In the genomic region with DNA sequence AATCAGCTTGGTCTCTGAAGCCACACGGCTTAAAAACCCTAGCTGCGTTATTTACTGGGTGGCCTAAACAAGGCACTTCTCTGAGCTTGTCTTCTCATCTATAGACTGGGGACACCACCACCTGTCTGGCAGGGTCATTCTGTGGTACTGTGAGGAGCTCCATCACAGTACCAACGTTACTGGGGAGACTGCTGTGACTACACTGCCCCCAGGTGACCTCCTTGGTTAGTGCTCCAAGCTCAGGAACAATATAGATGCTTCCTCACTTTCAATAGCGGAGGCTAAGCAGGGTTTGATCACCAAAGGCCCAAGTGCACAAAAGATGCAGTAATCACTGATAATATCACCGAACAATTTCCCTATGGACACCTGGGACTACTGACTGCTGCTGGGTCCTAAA, we compare ENCODE assay signal across 8 cellular contexts. TPM values are rescaled to one million over a fixed set of nuclear protein-coding genes. Genes with fewer than 3 reads are reported as not detected.
DNase-seq lines count a peak whose midpoint lies in the region; ATAC-seq and TF ChIP-seq lines count a peak whose summit lies in the region.

No MANE protein-coding gene starts in this region.

- no peak overlapping the region for H3K4me3 Mint-ChIP-seq in memory B cell

- DNase-seq in stimulated activated CD4-positive, alpha-beta T cell treated with anti-CD3 and anti-CD28 coated beads, Interleukin-1b, Interleukin-23, amount 100 ng/mL, for 48 hours = peak; percentile 18
- DNase-seq in stimulated activated CD4-positive, alpha-beta T cell treated with anti-CD3 and anti-CD28 coated beads, Interleukin-4, amount 100 ng/mL, for 24 hours = no peak
- DNase-seq in KBM-7 (peak; percentile 70), SHP77 (lab: John Stamatoyannopoulos, UW) (peak; percentile 41 to 44), cerebellum (ENCODE audit: low spot score) (peak; percentile 63), memory B cell (ENCODE audit: low spot score in 2 of 2) (no peak), ovary (no peak)

- ATAC-seq in memory B cell (ENCODE audit: low read depth) = peak; percentile 53
- no peak for ATAC-seq in GM21737 (IDR thresholded peaks at IDR 0.05; ENCODE audit: unreplicated experiment)

- H3K36me3 Mint-ChIP-seq in memory B cell = peaks cover 20% of the 10 kb centered on the region

- in situ Hi-C loops in KBM-7 (cut with MboI; ENCODE audit: low pct_unique_long_range_greater_than_20kb, low sequenced_read_pairs) = no loop called here

- H3K4me1 ChIP-seq in ovary (ENCODE audit: insufficient read depth) = peaks cover 3% of the 10 kb centered on the region

- H3K27ac ChIP-seq in ovary = no peak overlapping the region

- no peaks in the 10 kb centered on the region for H3K9me3 ChIP-seq in ovary

- intact Hi-C loops in ovary (cut with DNase I) = no loop called here

- H3K4me3 ChIP-seq in ovary = no peak overlapping the region

- H3K9me3 Mint-ChIP-seq in memory B cell = no peaks in the 10 kb centered on the region

- no peak for TF ChIP-seq POLR2A in ovary (IDR thresholded peaks at IDR 0.05)

- no peaks in the 10 kb centered on the region for H3K36me3 ChIP-seq in ovary

- H3K27me3 ChIP-seq in ovary = no peaks in the 10 kb centered on the region

- TF ChIP-seq CTCF in ovary (IDR thresholded peaks at IDR 0.05) = peak in 1 of 3 donors; percentile 18

- H3K27ac Mint-ChIP-seq in memory B cell = peak overlapping the region; percentile 17

- 55 to 61% (median 56%) methylated on average over 5 of the region's 5 CpGs for WGBS in ovary, 3 donors

- no peaks in the 10 kb centered on the region for H3K27me3 Mint-ChIP-seq in memory B cell

- no peak for TF ChIP-seq EP300 in ovary (IDR thresholded peaks at IDR 0.05)

- peaks cover 7% of the 10 kb centered on the region for H3K4me1 Mint-ChIP-seq in memory B cell

RNA-seq across cellular contexts. Expression of a gene that starts 18.9 kb away (rescaled TPM):
- total RNA-seq in cerebellum (48.2 TPM), ovary (100 to 1,000 TPM in 2 of 7 donors, 10 to 100 TPM in 5; 44.1 to 109 (median 97.2) TPM)
- polyA plus RNA-seq in ovary = 10 to 100 TPM; 66.2 to 73.4 TPM

RNA-seq across cellular contexts. Expression of a gene that starts 20.2 kb away (rescaled TPM):
- total RNA-seq in cerebellum (not detected), ovary (not detected)
- under 1 TPM in 1 of 2 donors, not detected in 1; 0.17 TPM for polyA plus RNA-seq in ovary

RNA-seq across cellular contexts. Expression of a gene that starts 26.4 kb away (rescaled TPM):
- total RNA-seq in cerebellum (7.3 TPM), ovary (100 to 1,000 TPM in 5 of 7 donors, 10 to 100 TPM in 2; 88.7 to 143 (median 109) TPM)
- polyA plus RNA-seq in ovary = 100 to 1,000 TPM; 133 to 145 TPM

RNA-seq across cellular contexts. Expression of a gene that starts 31.8 kb away (rescaled TPM):
- total RNA-seq in cerebellum (0.73 TPM), ovary (under 1 TPM in 5 of 7 donors, not detected in 2; 0.10 to 0.46 (median 0.15) TPM)
- polyA plus RNA-seq in ovary = under 1 TPM; 0.07 to 0.42 TPM

RNA-seq across cellular contexts. Expression of a gene that starts 36.7 kb away (rescaled TPM):
- 69.1 TPM for total RNA-seq in cerebellum
- total RNA-seq in ovary = 10 to 100 TPM; 16.5 to 34.1 (median 21.3) TPM
- polyA plus RNA-seq in ovary = 10 to 100 TPM in 1 of 2 donors, 1 to 10 TPM in 1; 2.9 to 21.3 TPM

Comparison
In these comparisons a context has a peak if more than half of its experiments do, and no peak if none do; other contexts are left out.
1. DNase-seq: peak in stimulated activated CD4-positive, alpha-beta T cell treated with anti-CD3 and anti-CD28 coated beads, Interleukin-1b, Interleukin-23, amount 100 ng/mL, for 48 hours (single experiment), KBM-7 (single experiment), SHP77 (2 of 2) and cerebellum (single experiment); none in stimulated activated CD4-positive, alpha-beta T cell treated with anti-CD3 and anti-CD28 coated beads, Interleukin-4, amount 100 ng/mL, for 24 hours (single experiment), memory B cell (0 of 2) and ovary (0 of 5).
2. RNA of a gene that starts 26.4 kb away (total RNA-seq): 88.7 to 143 TPM in ovary; 7.3 TPM in cerebellum (single experiment); every median in the first group is over 10 times any median in the second.